ENCODE assay signal across 8 cellular contexts in the genomic region with DNA sequence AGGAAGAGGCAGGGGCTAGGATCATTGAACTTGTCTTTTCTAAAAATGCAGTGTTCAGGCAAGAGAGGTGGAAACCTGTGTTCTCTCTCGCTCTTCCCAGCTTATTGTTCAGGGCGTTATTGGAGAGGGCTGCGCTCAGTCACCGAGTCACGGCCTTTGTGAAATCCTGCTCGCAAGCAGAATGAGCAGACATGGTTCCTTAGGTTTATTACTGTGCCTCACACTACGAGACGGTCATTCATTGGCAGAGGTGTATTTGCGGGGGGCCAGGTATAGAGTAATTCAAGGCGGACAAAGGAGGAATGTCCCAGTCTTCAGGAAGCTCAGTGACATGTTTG. TPM values are rescaled to one million over a fixed set of nuclear protein-coding genes. Genes with fewer than 3 reads are reported as not detected.
DNase-seq lines count a peak whose midpoint lies in the region; ATAC-seq and TF ChIP-seq lines count a peak whose summit lies in the region.

No MANE protein-coding gene starts in this region.

- CTCF ChIA-PET in AG04450 (lab: Charles Lee): interaction anchor here (1.5 to 3.0 kb wide), 2 partner anchors 9 to 123 kb away, joined by 5 to 11 read pairs; no protein-coding TSS in a partner anchor
- CTCF ChIA-PET in activated CD8-positive, alpha-beta T cell treated with anti-CD3 and anti-CD28 coated beads, Interleukin-2, amount 10 ng/mL, durations not matched to agents 7 days and 5 days (lab: Charles Lee): interaction anchor here (1.4 to 2.5 kb wide), 3 partner anchors 9 to 20 kb away, joined by 4 to 9 read pairs (median 5); no protein-coding TSS in a partner anchor

- H3K9me3 ChIP-seq in AG04450 (ENCODE audit: control insufficient read depth, insufficient read depth, low read length): no peaks in the 10 kb centered on the region; the same call in 1 of the 2 replicates
- no peaks in the 10 kb centered on the region for H3K9me3 ChIP-seq in iPS-15b (ENCODE audit: control insufficient read depth, insufficient read depth, low read length)

- H3K36me3 ChIP-seq in H7 (replicated peaks; ENCODE audit: control insufficient read depth, insufficient read depth, low read length): peaks cover 10% of the 10 kb centered on the region
- peaks cover 8% of the 10 kb centered on the region for H3K36me3 ChIP-seq in iPS-15b (ENCODE audit: control insufficient read depth, insufficient read depth, low read length)

- H3K27me3 Mint-ChIP-seq in activated CD8-positive, alpha-beta T cell treated with anti-CD3 and anti-CD28 coated beads, Interleukin-2, amount 10 ng/mL, durations not matched to agents 7 days and 5 days (ENCODE audit: low read depth): no peaks in the 10 kb centered on the region

- POLR2A ChIA-PET in AG04450 (lab: Yijun Ruan, JAX): interaction anchor here (0.7 to 0.8 kb wide), 3 partner anchors 17 to 231 kb away, joined by 3 to 4 read pairs (median 3); no protein-coding TSS in a partner anchor
- POLR2A ChIA-PET in activated CD8-positive, alpha-beta T cell treated with anti-CD3 and anti-CD28 coated beads, Interleukin-2, amount 10 ng/mL, durations not matched to agents 7 days and 5 days (lab: Charles Lee): interaction anchor here (0.6 to 1.8 kb wide), 9 partner anchors 15 to 117 kb away, joined by 3 to 7 read pairs (median 5); no protein-coding TSS in a partner anchor

- H3K4me1 ChIP-seq in iPS-15b (ENCODE audit: control insufficient read depth, insufficient read depth, low read length): no peaks in the 10 kb centered on the region

- peak overlapping the region; percentile 87 for H3K9ac ChIP-seq in iPS-15b (ENCODE audit: low read depth, low read length)

- H3K27ac Mint-ChIP-seq in activated CD8-positive, alpha-beta T cell treated with anti-CD3 and anti-CD28 coated beads, Interleukin-2, amount 10 ng/mL, durations not matched to agents 7 days and 5 days: peak overlapping the region; percentile 92
- H3K27ac Mint-ChIP-seq in stimulated activated effector memory CD8-positive, alpha-beta T cell treated with anti-CD3 and anti-CD28 coated beads, Interleukin-12 subunit alpha, Interleukin-12 subunit beta, amount 100 ng/mL, for 72 hours: peak overlapping the region; percentile 91

- peak overlapping the region; percentile 97 for H3K4me3 Mint-ChIP-seq in activated CD8-positive, alpha-beta T cell treated with anti-CD3 and anti-CD28 coated beads, Interleukin-2, amount 10 ng/mL, durations not matched to agents 7 days and 5 days
- H3K4me3 Mint-ChIP-seq in stimulated activated effector memory CD8-positive, alpha-beta T cell treated with anti-CD3 and anti-CD28 coated beads, Interleukin-12 subunit alpha, Interleukin-12 subunit beta, amount 100 ng/mL, for 72 hours: peak overlapping the region; percentile 85

- H3K9me3 Mint-ChIP-seq in activated CD8-positive, alpha-beta T cell treated with anti-CD3 and anti-CD28 coated beads, Interleukin-2, amount 10 ng/mL, durations not matched to agents 7 days and 5 days (ENCODE audit: insufficient read depth): no peaks in the 10 kb centered on the region
- H3K9me3 Mint-ChIP-seq in stimulated activated effector memory CD8-positive, alpha-beta T cell treated with anti-CD3 and anti-CD28 coated beads, Interleukin-12 subunit alpha, Interleukin-12 subunit beta, amount 100 ng/mL, for 72 hours: no peaks in the 10 kb centered on the region

- peak overlapping the region; percentile 89 for H3K4me3 ChIP-seq in AG04450 (ENCODE audit: low read depth, low read length)
- peak overlapping the region; percentile 84 for H3K4me3 ChIP-seq in H7 (ENCODE audit: insufficient read depth, low read depth, low read length)
- peak overlapping the region; percentile 83 for H3K4me3 ChIP-seq in iPS-15b (ENCODE audit: low read depth, low read length)

- DNase-seq in AG04450 (ENCODE audit: low read depth, low spot score) (no peak), H7 (no peak), GOT3 (lab: John Stamatoyannopoulos, UW) (no peak)
- no peak for DNase-seq in activated CD8-positive, alpha-beta T cell treated with anti-CD3 and anti-CD28 coated beads, Interleukin-2, amount 10 ng/mL, durations not matched to agents 7 days and 5 days
- DNase-seq in stimulated activated effector memory CD8-positive, alpha-beta T cell treated with anti-CD3 and anti-CD28 coated beads, Interleukin-12 subunit alpha, Interleukin-12 subunit beta, amount 100 ng/mL, for 72 hours (ENCODE audit: low spot score in 2 of 2): no peak
- DNase-seq in stimulated activated CD4-positive, alpha-beta T cell treated with anti-CD3 and anti-CD28 coated beads, Interleukin-4, amount 100 ng/mL, for 4 hours: no peak

- peaks cover 18% of the 10 kb centered on the region for H3K4me1 Mint-ChIP-seq in activated CD8-positive, alpha-beta T cell treated with anti-CD3 and anti-CD28 coated beads, Interleukin-2, amount 10 ng/mL, durations not matched to agents 7 days and 5 days (ENCODE audit: low read depth)
- peaks cover 15% of the 10 kb centered on the region for H3K4me1 Mint-ChIP-seq in stimulated activated effector memory CD8-positive, alpha-beta T cell treated with anti-CD3 and anti-CD28 coated beads, Interleukin-12 subunit alpha, Interleukin-12 subunit beta, amount 100 ng/mL, for 72 hours

- H3K36me3 Mint-ChIP-seq in activated CD8-positive, alpha-beta T cell treated with anti-CD3 and anti-CD28 coated beads, Interleukin-2, amount 10 ng/mL, durations not matched to agents 7 days and 5 days (ENCODE audit: low read depth): peaks cover 33% of the 10 kb centered on the region
- peaks cover 97% of the 10 kb centered on the region for H3K36me3 Mint-ChIP-seq in stimulated activated effector memory CD8-positive, alpha-beta T cell treated with anti-CD3 and anti-CD28 coated beads, Interleukin-12 subunit alpha, Interleukin-12 subunit beta, amount 100 ng/mL, for 72 hours

- H3K27ac ChIP-seq in AG04450 (ENCODE audit: low read depth, low read length): peak overlapping the region; percentile 89

- TF ChIP-seq CTCF in AG04450 (IDR thresholded peaks at IDR 0.05; ENCODE audit: low read depth, low read length): no peak

- no peak for ATAC-seq in activated CD8-positive, alpha-beta T cell treated with anti-CD3 and anti-CD28 coated beads, Interleukin-2, amount 10 ng/mL, durations not matched to agents 7 days and 5 days
- peak; percentile 2 for ATAC-seq in stimulated activated effector memory CD8-positive, alpha-beta T cell treated with anti-CD3 and anti-CD28 coated beads, Interleukin-12 subunit alpha, Interleukin-12 subunit beta, amount 100 ng/mL, for 72 hours
- ATAC-seq in GM18858 (IDR thresholded peaks at IDR 0.05; ENCODE audit: unreplicated experiment): no peak

- no peaks in the 10 kb centered on the region for H3K27me3 ChIP-seq in AG04450 (ENCODE audit: control insufficient read depth, insufficient read depth, low read length)
- H3K27me3 ChIP-seq in H7 (ENCODE audit: control insufficient read depth, insufficient read depth, low read length): no peaks in the 10 kb centered on the region
- H3K27me3 ChIP-seq in iPS-15b (ENCODE audit: control insufficient read depth, insufficient read depth, low read length): no peaks in the 10 kb centered on the region

RNA-seq across cellular contexts. Expression of a gene that starts 0.6 kb away (rescaled TPM):
- polyA plus RNA-seq in AG04450 (2011; rRNA removed): 11.4 and 13.1 TPM in 2 replicates
- 3.7 and 4.5 TPM in 2 replicates for polyA minus RNA-seq in AG04450 (2011; rRNA and poly(A)+ RNA removed)
- total RNA-seq in H7 (2014; rRNA removed; shearing (Covaris generic)): 20.5 and 24.4 TPM in 2 replicates
- 10 to 100 TPM; 26.8 to 28.1 TPM for total RNA-seq in activated CD8-positive, alpha-beta T cell treated with anti-CD3 and anti-CD28 coated beads, Interleukin-2, amount 10 ng/mL, durations not matched to agents 7 days and 5 days

RNA-seq across cellular contexts. Expression of a gene that starts 37.8 kb away (rescaled TPM):
- 27.8 and 41.9 TPM in 2 replicates for polyA plus RNA-seq in AG04450 (2011; rRNA removed)
- polyA minus RNA-seq in AG04450 (2011; rRNA and poly(A)+ RNA removed): 28.4 and 57.1 TPM in 2 replicates
- 13.3 and 17.3 TPM in 2 replicates for total RNA-seq in H7 (2014; rRNA removed; shearing (Covaris generic))
- 10 to 100 TPM; 72.5 to 72.8 TPM for total RNA-seq in activated CD8-positive, alpha-beta T cell treated with anti-CD3 and anti-CD28 coated beads, Interleukin-2, amount 10 ng/mL, durations not matched to agents 7 days and 5 days

RNA-seq across cellular contexts. Expression of a gene that starts 39.3 kb away (rescaled TPM):
- not detected in 2 replicates for polyA plus RNA-seq in AG04450 (2011; rRNA removed)
- polyA minus RNA-seq in AG04450 (2011; rRNA and poly(A)+ RNA removed): 0.17 and 0.32 TPM in 2 replicates
- not detected in 2 replicates for total RNA-seq in H7 (2014; rRNA removed; shearing (Covaris generic))
- total RNA-seq in activated CD8-positive, alpha-beta T cell treated with anti-CD3 and anti-CD28 coated beads, Interleukin-2, amount 10 ng/mL, durations not matched to agents 7 days and 5 days: not detected
